In genomic region chr10:124943301-124944092, GRCh38 we compare ENCODE assay signal across 10 cellular contexts.
A peak's percentile ranks its signal among the peaks of the same experiment; 100 is the strongest.
DNase-seq lines count a peak whose midpoint lies in the region; ATAC-seq and TF ChIP-seq lines count a peak whose summit lies in the region.
"Had no signal": no experiment of that assay in that cellular context is flagged by ENCODE, and none has a peak within 500 bp of the region (broad histone marks: within the 10 kb centered on the region; RNA-seq: fewer than 3 reads in every experiment).

No MANE protein-coding gene starts in this region.

- in situ Hi-C loops in ACHN (cut with HindIII; ENCODE audit: low pct_ligation_motif_present, low pct_unique_long_range_greater_than_20kb, low sequenced_read_pairs): no loop called here

- no peak for TF ChIP-seq CTCF in HFF-Myc (IDR thresholded peaks at IDR 0.05; ENCODE audit: low read depth, low read length, missing control alignments)
- no peak for TF ChIP-seq CTCF in cardiac fibroblast (IDR thresholded peaks at IDR 0.05; ENCODE audit: low read depth, low read length)

- DNase-seq in ACHN (peak; percentile 27), HFF-Myc (ENCODE audit: extremely low read depth, low read depth) (peak; percentile 56), cardiac fibroblast (ENCODE audit: low read depth in 2 of 2) (peak; percentile 68 to 90), kidney tubule cell (ENCODE audit: low spot score) (peak; percentile 62), HEK293T (ENCODE audit: extremely low spot score) (no peak)
- DNase-seq: activated naive CD4-positive, alpha-beta T cell treated with Interleukin-2 at 50 U/mL for 16 hours; NCI-H146 had no signal

- ATAC-seq in GM19351 (IDR thresholded peaks at IDR 0.05; ENCODE audit: unreplicated experiment) (no peak), HG03159 (IDR thresholded peaks at IDR 0.05; ENCODE audit: unreplicated experiment) (no peak), HG03025 (IDR thresholded peaks at IDR 0.05; ENCODE audit: low FRiP score, unreplicated experiment) (no peak)

- H3K4me3 ChIP-seq in HFF-Myc (replicated peaks; ENCODE audit: low read depth, low read length) (no peak overlapping the region), cardiac fibroblast (replicated peaks in 1 of 2; ENCODE audit: low read depth in 2 of 2, low read length in 2 of 2) (no peak overlapping the region)

- CTCF ChIA-PET in HEK293T (lab: Yijun Ruan, JAX): interaction anchor here (0.7 kb wide), 1 partner anchor 534 kb away, joined by 3 read pairs; no protein-coding TSS in a partner anchor

- POLR2A ChIA-PET in HEK293T (lab: Yijun Ruan, JAX): no interaction called here

TF ChIP-seq in HEK293T, 16 proteins besides CTCF, POLR2A, EP300 and RAD21:
- TF ChIP-seq L3MBTL2 (conservative IDR thresholded peaks at IDR 0.05) (no peak), FOXK2 (IDR thresholded peaks at IDR 0.05) (no peak), HDGF (IDR thresholded peaks at IDR 0.05; ENCODE audit: borderline replicate concordance) (no peak), PKNOX1 (IDR thresholded peaks at IDR 0.05) (no peak), CTBP1 (IDR thresholded peaks at IDR 0.05; ENCODE audit: borderline replicate concordance) (no peak), BHLHE40 (IDR thresholded peaks at IDR 0.05; ENCODE audit: borderline replicate concordance) (no peak), NFRKB (IDR thresholded peaks at IDR 0.05) (no peak), ZNF384 (IDR thresholded peaks at IDR 0.05) (no peak), TARDBP (IDR thresholded peaks at IDR 0.05) (no peak), ARNT (IDR thresholded peaks at IDR 0.05) (no peak), SUZ12 (IDR thresholded peaks at IDR 0.05) (no peak), FOXA1 (IDR thresholded peaks at IDR 0.05) (no peak)
